ENCODE assay signal across 8 cellular contexts in the genomic region with DNA sequence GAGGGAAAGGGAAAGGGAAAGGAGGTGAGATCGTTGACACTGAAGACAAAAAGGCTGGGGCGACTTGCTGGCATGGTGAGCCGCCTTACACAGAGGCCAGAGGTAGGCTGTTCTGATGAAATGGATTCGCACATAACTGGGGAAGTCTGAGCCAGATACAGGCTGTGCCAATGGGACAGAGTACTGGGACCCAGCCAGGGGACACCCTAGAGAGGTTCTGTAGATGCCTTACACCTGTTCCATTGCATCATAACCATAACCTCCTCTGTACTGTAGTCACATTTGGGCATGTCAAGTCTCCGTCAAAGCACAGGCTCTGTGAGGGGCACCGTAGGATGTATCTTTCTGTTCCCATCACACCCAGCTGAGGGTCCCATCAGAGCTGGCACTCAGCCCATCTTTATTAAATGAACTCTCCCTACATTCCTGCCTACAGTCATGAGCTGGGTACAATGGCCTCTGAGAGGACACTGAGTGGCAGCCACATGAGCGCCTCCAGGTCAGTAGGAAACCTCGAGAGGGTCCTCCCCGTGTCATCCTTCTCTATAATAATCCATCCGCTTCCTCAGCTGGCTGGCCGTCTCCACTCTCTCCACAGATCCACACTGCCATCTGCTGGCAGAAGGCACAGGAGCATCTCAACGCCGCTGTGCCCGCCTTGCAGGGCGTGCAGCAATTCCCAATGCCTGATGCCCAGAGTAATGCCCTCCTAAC.
DNase-seq lines count a peak whose midpoint lies in the region; ATAC-seq and TF ChIP-seq lines count a peak whose summit lies in the region.

No MANE protein-coding gene starts in this region.

- intact Hi-C loops in activated T-helper 2 cell treated with anti-CD3 and anti-CD28 coated beads, Interferon-gamma antibody, Interleukin-2, Interleukin-4, amounts not matched to agents 10 μg/mL and 5 μg/mL and 100 μg/mL, durations not matched to agents 14 hours and 24 hours and 36 hours (cut with micrococcal nuclease), result no loop called here

- peak; percentile 98 for TF ChIP-seq RAD21 in Ishikawa (IDR thresholded peaks at IDR 0.05; ENCODE audit: low read depth)

- H3K27ac ChIP-seq in DOHH2 (ENCODE audit: low read depth, low read length) (no peak overlapping the region), osteoblast (ENCODE audit: low read depth, low read length) (no peak overlapping the region), thoracic aorta (no peak overlapping the region)

- H3K4me1 ChIP-seq in DOHH2 (ENCODE audit: control insufficient read depth, low read length), result no peaks in the 10 kb centered on the region
- H3K4me1 ChIP-seq in osteoblast (ENCODE audit: insufficient read depth, low read length), result no peaks in the 10 kb centered on the region
- H3K4me1 ChIP-seq in thoracic aorta (ENCODE audit: control insufficient read depth in 1 of 2, low read depth in 2 of 2), result no peaks in the 10 kb centered on the region

- H3K9me3 Mint-ChIP-seq in activated T-helper 2 cell treated with anti-CD3 and anti-CD28 coated beads, Interferon-gamma antibody, Interleukin-2, Interleukin-4, amounts not matched to agents 10 μg/mL and 5 μg/mL and 100 μg/mL, durations not matched to agents 14 hours and 24 hours and 36 hours, result no peaks in the 10 kb centered on the region

- H3K79me2 ChIP-seq in DOHH2 (ENCODE audit: control insufficient read depth, low read length), result no peaks in the 10 kb centered on the region
- H3K79me2 ChIP-seq in osteoblast (ENCODE audit: insufficient read depth, low read length), result no peaks in the 10 kb centered on the region

- TF ChIP-seq EP300 in Ishikawa (IDR thresholded peaks at IDR 0.05; ENCODE audit: borderline replicate concordance), result no peak

- DNase-seq in RPMI8226 (peak; percentile 67), foreskin fibroblast (peak; percentile 52 to 89), osteoblast (ENCODE audit: insufficient read length, low spot score, missing footprints) (peak; percentile 81), thoracic aorta (ENCODE audit: low spot score) (peak; percentile 29)
- DNase-seq in activated T-helper 2 cell treated with anti-CD3 and anti-CD28 coated beads, Interferon-gamma antibody, Interleukin-2, Interleukin-4, amounts not matched to agents 10 μg/mL and 5 μg/mL and 100 μg/mL, durations not matched to agents 14 hours and 24 hours and 36 hours (ENCODE audit: low spot score), result peak; percentile 40

- H2AFZ ChIP-seq in osteoblast (ENCODE audit: low read length), result no peak overlapping the region

- no peak overlapping the region for H3K27ac Mint-ChIP-seq in activated T-helper 2 cell treated with anti-CD3 and anti-CD28 coated beads, Interferon-gamma antibody, Interleukin-2, Interleukin-4, amounts not matched to agents 10 μg/mL and 5 μg/mL and 100 μg/mL, durations not matched to agents 14 hours and 24 hours and 36 hours

- peaks cover 6% of the 10 kb centered on the region for H3K27me3 Mint-ChIP-seq in activated T-helper 2 cell treated with anti-CD3 and anti-CD28 coated beads, Interferon-gamma antibody, Interleukin-2, Interleukin-4, amounts not matched to agents 10 μg/mL and 5 μg/mL and 100 μg/mL, durations not matched to agents 14 hours and 24 hours and 36 hours (ENCODE audit: low read depth)

- H3K9me3 ChIP-seq in DOHH2 (ENCODE audit: control insufficient read depth, insufficient read depth, low read length) (no peaks in the 10 kb centered on the region), osteoblast (ENCODE audit: low read depth, low read length) (no peaks in the 10 kb centered on the region), thoracic aorta (no peaks in the 10 kb centered on the region)

- no peaks in the 10 kb centered on the region for H3F3A ChIP-seq in DOHH2 (ENCODE audit: control insufficient read depth, insufficient read depth)

- peak; percentile 93 for TF ChIP-seq CTCF in DOHH2 (IDR thresholded peaks at IDR 0.05; ENCODE audit: low read depth, low read length, poor library complexity, severe bottlenecking)
- TF ChIP-seq CTCF in foreskin fibroblast (IDR thresholded peaks at IDR 0.05; ENCODE audit: low read depth, low read length), result peak; percentile 93
- peak; percentile 96 for TF ChIP-seq CTCF in osteoblast (IDR thresholded peaks at IDR 0.05; ENCODE audit: extremely low read depth, low read depth, low read length)
- TF ChIP-seq CTCF in thoracic aorta (IDR thresholded peaks at IDR 0.05), result peak; percentile 89

- no peak overlapping the region for H3K4me3 Mint-ChIP-seq in activated T-helper 2 cell treated with anti-CD3 and anti-CD28 coated beads, Interferon-gamma antibody, Interleukin-2, Interleukin-4, amounts not matched to agents 10 μg/mL and 5 μg/mL and 100 μg/mL, durations not matched to agents 14 hours and 24 hours and 36 hours (ENCODE audit: low read depth)

- H3K4me2 ChIP-seq in DOHH2 (ENCODE audit: low read length) (no peak overlapping the region), osteoblast (ENCODE audit: insufficient read depth, low read length) (no peak overlapping the region)

- H4K20me1 ChIP-seq in DOHH2 (ENCODE audit: control insufficient read depth, insufficient read depth, low read depth, low read length) (no peaks in the 10 kb centered on the region), osteoblast (ENCODE audit: insufficient read depth, low read length) (no peaks in the 10 kb centered on the region)

- H3K36me3 ChIP-seq in DOHH2 (ENCODE audit: control insufficient read depth, low read length) (no peaks in the 10 kb centered on the region), osteoblast (ENCODE audit: insufficient read depth, low read length) (no peaks in the 10 kb centered on the region), thoracic aorta (no peaks in the 10 kb centered on the region)

- H3K4me1 Mint-ChIP-seq in activated T-helper 2 cell treated with anti-CD3 and anti-CD28 coated beads, Interferon-gamma antibody, Interleukin-2, Interleukin-4, amounts not matched to agents 10 μg/mL and 5 μg/mL and 100 μg/mL, durations not matched to agents 14 hours and 24 hours and 36 hours (ENCODE audit: low read depth), result peaks cover 12% of the 10 kb centered on the region

- H3K9me2 ChIP-seq in DOHH2 (replicated peaks; ENCODE audit: control insufficient read depth, low read length), result no peaks in the 10 kb centered on the region

- ATAC-seq in GM21576 (IDR thresholded peaks at IDR 0.05; ENCODE audit: unreplicated experiment) (peak; percentile 94), thoracic aorta (ENCODE audit: insufficient number of reproducible peaks, low FRiP score, low read depth) (peak; percentile 25)

- H3K27me3 ChIP-seq in DOHH2 (ENCODE audit: control insufficient read depth, low read length) (peaks cover 9% of the 10 kb centered on the region), osteoblast (ENCODE audit: insufficient read depth, low read length) (no peaks in the 10 kb centered on the region), thoracic aorta (replicated peaks; ENCODE audit: insufficient read depth) (no peaks in the 10 kb centered on the region)

- no peaks in the 10 kb centered on the region for H3K36me3 Mint-ChIP-seq in activated T-helper 2 cell treated with anti-CD3 and anti-CD28 coated beads, Interferon-gamma antibody, Interleukin-2, Interleukin-4, amounts not matched to agents 10 μg/mL and 5 μg/mL and 100 μg/mL, durations not matched to agents 14 hours and 24 hours and 36 hours (ENCODE audit: low read depth)

- H3K4me3 ChIP-seq in DOHH2 (ENCODE audit: low read length), result no peak overlapping the region
- no peak overlapping the region for H3K4me3 ChIP-seq in foreskin fibroblast (ENCODE audit: low read depth in 1 of 2, low read length in 2 of 2)
- no peak overlapping the region for H3K4me3 ChIP-seq in osteoblast (ENCODE audit: insufficient read depth, low read length)
- H3K4me3 ChIP-seq in thoracic aorta, result no peak overlapping the region

TF ChIP-seq in Ishikawa, 13 proteins besides CTCF, POLR2A, EP300 and RAD21:
- peak; percentile 61 for TF ChIP-seq NFIC (IDR thresholded peaks at IDR 0.05)
- TF ChIP-seq TCF12 (IDR thresholded peaks at IDR 0.05; ENCODE audit: low read depth), result no peak
TF ChIP-seq in Ishikawa: peak in this region for 1.

Comparison
In these comparisons a context has a peak if more than half of its experiments do, and no peak if none do; other contexts are left out.
1. DNase-seq: peak in every context shown above with its lines; median percentile 81 in osteoblast; 70 in foreskin fibroblast; 67 in RPMI8226; 40 in activated T-helper 2 cell treated with anti-CD3 and anti-CD28 coated beads, Interferon-gamma antibody, Interleukin-2, Interleukin-4, amounts not matched to agents 10 μg/mL and 5 μg/mL and 100 μg/mL, durations not matched to agents 14 hours and 24 hours and 36 hours; 29 in thoracic aorta.